ENCODE assay signal across 15 cellular contexts in the genomic region with DNA sequence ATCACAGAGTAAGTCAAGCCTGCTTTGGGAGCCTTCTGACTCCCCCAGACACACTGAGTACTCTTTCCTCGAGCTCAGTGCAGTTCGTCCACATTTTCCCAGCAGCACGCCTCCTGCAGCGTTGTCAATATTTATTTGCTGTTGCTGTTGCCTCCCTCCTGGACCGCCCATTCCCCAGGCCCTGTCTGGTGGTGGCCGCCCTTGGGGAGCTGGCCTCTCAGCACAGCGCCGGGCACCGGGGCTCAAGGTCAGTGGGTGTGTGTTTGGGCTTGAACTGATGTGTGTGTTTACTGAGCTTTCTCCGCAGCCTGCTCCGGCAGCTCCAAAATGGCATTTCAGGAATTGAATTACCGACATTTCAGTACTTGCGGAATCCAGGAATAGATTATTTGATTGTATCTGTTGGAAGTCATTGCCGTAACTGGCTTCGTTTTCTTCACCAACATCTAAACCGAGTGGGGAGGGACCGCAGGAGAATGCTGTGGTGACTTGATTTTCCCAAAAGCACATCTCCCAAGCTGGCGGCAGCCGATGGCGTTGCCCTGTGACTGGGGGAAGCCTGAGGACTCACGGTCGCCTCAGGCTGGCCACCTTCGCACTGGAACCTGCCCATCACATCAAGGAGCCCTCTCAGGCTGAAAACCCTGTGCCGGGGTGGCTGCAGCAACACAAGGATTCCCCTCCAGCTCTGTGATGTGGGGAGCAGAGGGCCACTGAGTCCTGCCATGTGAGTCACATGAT.
"Had no signal": no experiment of that assay in that cellular context is flagged by ENCODE, and none has a peak within 500 bp of the region (broad histone marks: within the 10 kb centered on the region; RNA-seq: fewer than 3 reads in every experiment).

No MANE protein-coding gene starts in this region.

- DNase-seq: activated CD4-positive, alpha-beta T cell treated with anti-CD3 and anti-CD28 coated beads, Interleukin-2, amount 10 ng/mL, durations not matched to agents 7 days and 5 days; activated naive CD4-positive, alpha-beta T cell treated with anti-CD3 and anti-CD28 coated beads, Interleukin-2, amount 50 U/mL, for 16 hours; activated T-cell treated with anti-CD3 and anti-CD28 coated beads for 4 hours; cerebellar nuclear complex; glutamatergic neuron; midbrain; naive thymus-derived CD4-positive, alpha-beta T cell; right cardiac atrium had no signal

- H3K27ac ChIP-seq: esophagus muscularis mucosa, neutrophil, SK-N-MC had no signal

- FAIRE-seq: islet of Langerhans had no signal

- H3K27me3 Mint-ChIP-seq: activated CD4-positive, alpha-beta T cell treated with anti-CD3 and anti-CD28 coated beads, Interleukin-2, amount 10 ng/mL, durations not matched to agents 7 days and 5 days; activated T-helper 17 cell treated with anti-CD3 and anti-CD28 coated beads, Interleukin-2, amount 50 U/mL, for 72 hours; naive thymus-derived CD4-positive, alpha-beta T cell had no signal

- H3K27ac Mint-ChIP-seq: activated CD4-positive, alpha-beta T cell treated with anti-CD3 and anti-CD28 coated beads, Interleukin-2, amount 10 ng/mL, durations not matched to agents 7 days and 5 days had no signal

- H3K9me3 Mint-ChIP-seq: activated CD4-positive, alpha-beta T cell treated with anti-CD3 and anti-CD28 coated beads, Interleukin-2, amount 10 ng/mL, durations not matched to agents 7 days and 5 days; activated T-helper 17 cell treated with anti-CD3 and anti-CD28 coated beads, Interleukin-2, amount 50 U/mL, for 72 hours; naive thymus-derived CD4-positive, alpha-beta T cell had no signal

- H3K9me3 ChIP-seq: esophagus muscularis mucosa, neutrophil, transverse colon had no signal

- H3K27me3 ChIP-seq: esophagus muscularis mucosa, neutrophil, transverse colon had no signal

- H3K4me2 ChIP-seq: smooth muscle cell had no signal

- H3K4me3 ChIP-seq: esophagus muscularis mucosa, SK-N-MC, smooth muscle cell, transverse colon had no signal

- ATAC-seq: activated T-helper 17 cell treated with anti-CD3 and anti-CD28 coated beads, Interleukin-2, amount 50 U/mL, for 72 hours; naive thymus-derived CD4-positive, alpha-beta T cell; right cardiac atrium had no signal

- H3K36me3 ChIP-seq: neutrophil, transverse colon had no signal

- H3K4me3 Mint-ChIP-seq: activated CD4-positive, alpha-beta T cell treated with anti-CD3 and anti-CD28 coated beads, Interleukin-2, amount 10 ng/mL, durations not matched to agents 7 days and 5 days; activated T-helper 17 cell treated with anti-CD3 and anti-CD28 coated beads, Interleukin-2, amount 50 U/mL, for 72 hours; naive thymus-derived CD4-positive, alpha-beta T cell had no signal
